16 cellular contexts compared by ENCODE assay signal in genomic region chr16:86408685-86409084, GRCh38.
DNase-seq lines count a peak whose midpoint lies in the region; ATAC-seq and TF ChIP-seq lines count a peak whose summit lies in the region.
"Had no signal": no experiment of that assay in that cellular context is flagged by ENCODE, and none has a peak within 500 bp of the region (broad histone marks: within the 10 kb centered on the region; RNA-seq: fewer than 3 reads in every experiment).

No MANE protein-coding gene starts in this region.

- no peak overlapping the region for H4K8ac ChIP-seq in mesendoderm (ENCODE audit: low read depth, low read length)

- H3K27me3 ChIP-seq in mesendoderm (ENCODE audit: insufficient read depth, low read length, poor library complexity) = no peaks in the 10 kb centered on the region
- no peaks in the 10 kb centered on the region for H3K27me3 ChIP-seq in stomach smooth muscle (ENCODE audit: control insufficient read depth in 1 of 2, insufficient read depth in 2 of 2, low read length in 2 of 2)
- H3K27me3 ChIP-seq in vagina = no peaks in the 10 kb centered on the region
- H3K27me3 ChIP-seq: BLaER1 had no signal

- no peaks in the 10 kb centered on the region for H3K79me1 ChIP-seq in mesendoderm (ENCODE audit: low read length)

- no peak overlapping the region for H3K18ac ChIP-seq in mesendoderm (ENCODE audit: low read length)

- no peaks in the 10 kb centered on the region for H3K79me2 ChIP-seq in mesendoderm (ENCODE audit: control insufficient read depth, insufficient read depth, low read length)

- H3K9ac ChIP-seq in mesendoderm (ENCODE audit: low read length) (no peak overlapping the region), stomach smooth muscle (ENCODE audit: low read length in 2 of 2) (peak overlapping the region in 1 of 2 donors; percentile 42)
- H3K9ac ChIP-seq: BLaER1 had no signal

- H2BK15ac ChIP-seq in mesendoderm (replicated peaks; ENCODE audit: low read depth) = no peak overlapping the region

- H3K4me1 Mint-ChIP-seq in natural killer cell treated with Interleukin-12 subunit alpha and Interleukin-12 subunit beta and Interleukin-15 and Interleukin-18, amount 100 ng/mL, for 72 hours (ENCODE audit: low read depth in 2 of 2) = no peaks in the 10 kb centered on the region
- H3K4me1 Mint-ChIP-seq in natural killer cell = no peaks in the 10 kb centered on the region
- H3K4me1 Mint-ChIP-seq: CD8-positive, alpha-beta memory T cell had no signal

- ATAC-seq in natural killer cell treated with Interleukin-12 subunit alpha and Interleukin-12 subunit beta and Interleukin-15 and Interleukin-18, amount 100 ng/mL, for 72 hours = no peak
- ATAC-seq in natural killer cell (no peak), GM21528 (IDR thresholded peaks at IDR 0.05; ENCODE audit: low FRiP score, unreplicated experiment) (no peak)

- H2BK5ac ChIP-seq in mesendoderm (ENCODE audit: low read length) = no peak overlapping the region

- no peak overlapping the region for H3K4me3 Mint-ChIP-seq in natural killer cell treated with Interleukin-12 subunit alpha and Interleukin-12 subunit beta and Interleukin-15 and Interleukin-18, amount 100 ng/mL, for 72 hours
- H3K4me3 Mint-ChIP-seq in natural killer cell = no peak overlapping the region
- H3K4me3 Mint-ChIP-seq: CD8-positive, alpha-beta memory T cell had no signal

- H3K27ac Mint-ChIP-seq in natural killer cell treated with Interleukin-12 subunit alpha and Interleukin-12 subunit beta and Interleukin-15 and Interleukin-18, amount 100 ng/mL, for 72 hours = no peak overlapping the region
- no peak overlapping the region for H3K27ac Mint-ChIP-seq in natural killer cell
- H3K27ac Mint-ChIP-seq: CD8-positive, alpha-beta memory T cell had no signal

- TF ChIP-seq POLR2A in vagina (IDR thresholded peaks at IDR 0.05) = no peak

- H3K56ac ChIP-seq in mesendoderm (ENCODE audit: low read length) = no peak overlapping the region

- H2BK120ac ChIP-seq in mesendoderm (ENCODE audit: low read depth, low read length) = no peak overlapping the region

- H3K27me3 Mint-ChIP-seq in natural killer cell treated with Interleukin-12 subunit alpha and Interleukin-12 subunit beta and Interleukin-15 and Interleukin-18, amount 100 ng/mL, for 72 hours = peaks cover 6 to 15% of the 10 kb centered on the region in 2 donors
- H3K27me3 Mint-ChIP-seq in natural killer cell (ENCODE audit: low read depth in 2 of 2) = peaks cover 9 to 29% of the 10 kb centered on the region in 2 donors

- no peaks in the 10 kb centered on the region for H3K36me3 Mint-ChIP-seq in natural killer cell treated with Interleukin-12 subunit alpha and Interleukin-12 subunit beta and Interleukin-15 and Interleukin-18, amount 100 ng/mL, for 72 hours
- H3K36me3 Mint-ChIP-seq in natural killer cell = no peaks in the 10 kb centered on the region
- H3K36me3 Mint-ChIP-seq: CD8-positive, alpha-beta memory T cell had no signal

- H3K4me3 ChIP-seq in mesendoderm (ENCODE audit: low read length) (no peak overlapping the region), stomach smooth muscle (ENCODE audit: low read length in 2 of 2) (no peak overlapping the region), vagina (no peak overlapping the region)
- H3K4me3 ChIP-seq: BLaER1 had no signal

- no peak overlapping the region for H3K4ac ChIP-seq in mesendoderm (ENCODE audit: low read depth, low read length)

- no peaks in the 10 kb centered on the region for H3K9me3 Mint-ChIP-seq in natural killer cell treated with Interleukin-12 subunit alpha and Interleukin-12 subunit beta and Interleukin-15 and Interleukin-18, amount 100 ng/mL, for 72 hours
- H3K9me3 Mint-ChIP-seq in natural killer cell = no peaks in the 10 kb centered on the region

- H3K36me3 ChIP-seq in mesendoderm (ENCODE audit: control insufficient read depth, insufficient read depth, low read length) (no peaks in the 10 kb centered on the region), stomach smooth muscle (ENCODE audit: control insufficient read depth in 2 of 2, insufficient read depth in 2 of 2, low read length in 2 of 2) (no peaks in the 10 kb centered on the region), vagina (no peaks in the 10 kb centered on the region)
- H3K36me3 ChIP-seq: BLaER1 had no signal

- no peak overlapping the region for H2AK5ac ChIP-seq in mesendoderm (ENCODE audit: low read length)

- TF ChIP-seq CTCF in natural killer cell (IDR thresholded peaks at IDR 0.05) = no peak
- no peak for TF ChIP-seq CTCF in vagina (IDR thresholded peaks at IDR 0.05)

- no peak overlapping the region for H4K5ac ChIP-seq in mesendoderm (ENCODE audit: low read length)

- H3K9me3 ChIP-seq in stomach smooth muscle (ENCODE audit: control insufficient read depth in 2 of 2, low read length in 2 of 2) (peaks cover 6 to 8% of the 10 kb centered on the region in 2 donors), vagina (no peaks in the 10 kb centered on the region)

- DNase-seq in natural killer cell treated with Interleukin-12 subunit alpha and Interleukin-12 subunit beta and Interleukin-15 and Interleukin-18, amount 100 ng/mL, for 72 hours (ENCODE audit: low spot score) = peak; percentile 47
- no peak for DNase-seq in natural killer cell
- peak; percentile 50 for DNase-seq in dermis blood vessel endothelial cell
- peak; percentile 55 for DNase-seq in mesendoderm
- no peak for DNase-seq in vagina (ENCODE audit: extremely low spot score in 2 of 2)
- DNase-seq in dedifferentiated amniotic fluid mesenchymal stem cell (ENCODE audit: extremely low spot score) = no peak
- DNase-seq: 8988T; AML-193; Caco-2; CD8-positive, alpha-beta memory T cell; DND-41; GF-D8; H7 had no signal

- WGBS in mesendoderm (ENCODE audit: extremely low coverage, insufficient coverage, low lambda C conversion rate) = no CpG with 5 or more reads among the region's 4 CpGs

- intact Hi-C loops in natural killer cell (cut with micrococcal nuclease) (no loop called here), vagina (cut with DNase I) (no loop called here)

- no peak overlapping the region for H3K4me2 ChIP-seq in mesendoderm (ENCODE audit: low read length)
- H3K4me2 ChIP-seq: BLaER1 had no signal

- H3K27ac ChIP-seq in mesendoderm (ENCODE audit: low read depth, low read length) = no peak overlapping the region
- peak overlapping the region; percentile 80 for H3K27ac ChIP-seq in stomach smooth muscle (ENCODE audit: low read length)
- no peak overlapping the region for H3K27ac ChIP-seq in vagina
- H3K27ac ChIP-seq: BLaER1 had no signal

- no peak overlapping the region for H3K23ac ChIP-seq in mesendoderm (ENCODE audit: low read length)

- H3K4me1 ChIP-seq in mesendoderm (ENCODE audit: control insufficient read depth, low read depth, low read length) (no peaks in the 10 kb centered on the region), stomach smooth muscle (ENCODE audit: control insufficient read depth, insufficient read depth, low read length) (peaks cover 31% of the 10 kb centered on the region), vagina (no peaks in the 10 kb centered on the region)
- H3K4me1 ChIP-seq: BLaER1 had no signal

Comparison
In these comparisons a context has a peak if more than half of its experiments do, and no peak if none do; other contexts are left out.
1. DNase-seq: peak in natural killer cell treated with Interleukin-12 subunit alpha and Interleukin-12 subunit beta and Interleukin-15 and Interleukin-18, amount 100 ng/mL, for 72 hours (single experiment), dermis blood vessel endothelial cell (single experiment) and mesendoderm (single experiment); none in natural killer cell (single experiment), vagina (0 of 2) and dedifferentiated amniotic fluid mesenchymal stem cell (single experiment).